Comparison of ENCODE assay signal across 10 cellular contexts in the genomic region with DNA sequence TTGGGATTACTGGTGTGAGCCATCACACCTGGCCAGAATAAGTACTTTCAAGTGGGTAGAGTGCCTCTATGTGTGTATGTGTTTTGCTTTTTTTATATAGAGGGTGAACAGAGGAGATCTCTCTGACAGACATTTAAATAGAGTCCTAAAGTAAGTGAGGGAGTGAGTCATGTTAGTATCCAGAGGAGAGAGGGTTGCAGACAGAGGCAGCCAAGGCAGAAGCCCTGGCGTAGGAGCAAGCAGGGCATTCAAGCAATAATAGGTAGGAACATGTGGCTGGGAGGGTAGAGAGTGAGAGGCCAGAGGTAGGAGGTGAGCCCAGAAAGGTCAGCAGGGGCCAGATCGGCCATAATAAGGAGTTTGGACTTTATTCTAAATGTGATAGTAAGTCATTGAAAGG. TPM values are rescaled to one million over a fixed set of nuclear protein-coding genes. Genes with fewer than 3 reads are reported as not detected.
A peak's percentile ranks its signal among the peaks of the same experiment; 100 is the strongest.
DNase-seq lines count a peak whose midpoint lies in the region; ATAC-seq and TF ChIP-seq lines count a peak whose summit lies in the region.
"Had no signal": no experiment of that assay in that cellular context is flagged by ENCODE, and none has a peak within 500 bp of the region (broad histone marks: within the 10 kb centered on the region; RNA-seq: fewer than 3 reads in every experiment).

No MANE protein-coding gene starts in this region.

- 54 to 87% (median 57%) methylated on average over 2 of the region's 2 CpGs for WGBS in psoas muscle, 3 donors

- H3K27ac ChIP-seq in psoas muscle = peak overlapping the region; percentile 63

- peak; percentile 82 for ATAC-seq in SK-N-SH treated with all-trans-retinoic acid at 6 μM for 48 hours
- ATAC-seq in psoas muscle = peak; percentile 81 to 92 (median 88)
- no peak for ATAC-seq in HG03457 (IDR thresholded peaks at IDR 0.05; ENCODE audit: unreplicated experiment)

- H3K4me1 ChIP-seq in psoas muscle = peaks cover 26% of the 10 kb centered on the region

- H3K27me3 ChIP-seq in psoas muscle (ENCODE audit: insufficient read depth in 3 of 3, low read length in 2 of 3) = no peaks in the 10 kb centered on the region

- TF ChIP-seq CTCF in foreskin fibroblast (IDR thresholded peaks at IDR 0.05; ENCODE audit: low read depth, low read length) (no peak), psoas muscle (IDR thresholded peaks at IDR 0.05) (no peak)

- intact Hi-C loops in psoas muscle (cut with DNase I) = loop anchor here in 1 of 2 donors (10.0 kb wide), 1 partner anchor 64 kb away; no protein-coding TSS in a partner anchor

- H3K4me3 ChIP-seq in foreskin fibroblast (ENCODE audit: low read depth in 1 of 2, low read length in 2 of 2) = no peak overlapping the region
- no peak overlapping the region for H3K4me3 ChIP-seq in psoas muscle

- DNase-seq in EL (peak; percentile 59), foreskin fibroblast (peak; percentile 29 to 63), psoas muscle (no peak), SW480 (ENCODE audit: low spot score) (no peak), NCI-H1694 treated with DMSO at 0.1 percent for 48 hours (lab: John Stamatoyannopoulos, UW) (no peak), inferior parietal cortex (ENCODE audit: extremely low spot score) (no peak)
- DNase-seq: activated B cell treated with CpG ODN at 0.5 μM for 24 hours, NCI-H187 treated with DMSO at 0.1 percent for 48 hours had no signal

- H3K36me3 ChIP-seq in psoas muscle (ENCODE audit: insufficient read depth in 1 of 2, low read depth in 1 of 2) = peaks cover 0 to 14% of the 10 kb centered on the region in 2 donors

- no peaks in the 10 kb centered on the region for H3K9me3 ChIP-seq in psoas muscle

TF ChIP-seq in SK-N-SH treated with all-trans-retinoic acid at 6 μM for 48 hours, 23 proteins besides CTCF, POLR2A, EP300 and RAD21:
- TF ChIP-seq CSDC2 (CRISPR knock-in tag; IDR thresholded peaks at IDR 0.05) (no peak), ZNF8 (CRISPR knock-in tag; IDR thresholded peaks at IDR 0.05) (no peak), ISL1 (CRISPR knock-in tag; IDR thresholded peaks at IDR 0.05) (no peak), ZNF565 (CRISPR knock-in tag; conservative IDR thresholded peaks at IDR 0.05; ENCODE audit: low read depth) (no peak), ZFP3 (CRISPR knock-in tag; IDR thresholded peaks at IDR 0.05) (no peak), BACH2 (CRISPR knock-in tag; IDR thresholded peaks at IDR 0.05; ENCODE audit: borderline replicate concordance) (no peak), ZFP30 (CRISPR knock-in tag; IDR thresholded peaks at IDR 0.05) (no peak), TCF4 (CRISPR knock-in tag; IDR thresholded peaks at IDR 0.05; ENCODE audit: borderline replicate concordance) (no peak), ZNF70 (CRISPR knock-in tag; IDR thresholded peaks at IDR 0.05) (no peak)
- TF ChIP-seq, protein P1, sequence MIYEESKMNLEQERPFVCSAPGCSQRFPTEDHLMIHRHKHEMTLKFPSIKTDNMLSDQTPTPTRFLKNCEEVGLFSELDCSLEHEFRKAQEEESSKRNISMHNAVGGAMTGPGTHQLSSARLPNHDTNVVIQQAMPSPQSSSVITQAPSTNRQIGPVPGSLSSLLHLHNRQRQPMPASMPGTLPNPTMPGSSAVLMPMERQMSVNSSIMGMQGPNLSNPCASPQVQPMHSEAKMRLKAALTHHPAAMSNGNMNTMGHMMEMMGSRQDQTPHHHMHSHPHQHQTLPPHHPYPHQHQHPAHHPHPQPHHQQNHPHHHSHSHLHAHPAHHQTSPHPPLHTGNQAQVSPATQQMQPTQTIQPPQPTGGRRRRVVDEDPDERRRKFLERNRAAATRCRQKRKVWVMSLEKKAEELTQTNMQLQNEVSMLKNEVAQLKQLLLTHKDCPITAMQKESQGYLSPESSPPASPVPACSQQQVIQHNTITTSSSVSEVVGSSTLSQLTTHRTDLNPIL (CRISPR knock-in tag; IDR thresholded peaks at IDR 0.05; ENCODE audit: low read depth) = no peak
- TF ChIP-seq, protein P2, sequence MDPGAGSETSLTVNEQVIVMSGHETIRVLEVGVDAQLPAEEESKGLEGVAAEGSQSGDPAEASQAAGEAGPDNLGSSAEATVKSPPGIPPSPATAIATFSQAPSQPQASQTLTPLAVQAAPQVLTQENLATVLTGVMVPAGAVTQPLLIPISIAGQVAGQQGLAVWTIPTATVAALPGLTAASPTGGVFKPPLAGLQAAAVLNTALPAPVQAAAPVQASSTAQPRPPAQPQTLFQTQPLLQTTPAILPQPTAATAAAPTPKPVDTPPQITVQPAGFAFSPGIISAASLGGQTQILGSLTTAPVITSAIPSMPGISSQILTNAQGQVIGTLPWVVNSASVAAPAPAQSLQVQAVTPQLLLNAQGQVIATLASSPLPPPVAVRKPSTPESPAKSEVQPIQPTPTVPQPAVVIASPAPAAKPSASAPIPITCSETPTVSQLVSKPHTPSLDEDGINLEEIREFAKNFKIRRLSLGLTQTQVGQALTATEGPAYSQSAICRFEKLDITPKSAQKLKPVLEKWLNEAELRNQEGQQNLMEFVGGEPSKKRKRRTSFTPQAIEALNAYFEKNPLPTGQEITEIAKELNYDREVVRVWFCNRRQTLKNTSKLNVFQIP (CRISPR knock-in tag; IDR thresholded peaks at IDR 0.05; ENCODE audit: borderline replicate concordance, low read depth) = no peak

RNA-seq across cellular contexts. Expression of a gene that starts 48.9 kb away (rescaled TPM):
- 10 to 100 TPM; 57.7 to 97.9 (median 68.4) TPM for total RNA-seq in psoas muscle
- 10 to 100 TPM; 32.1 to 95.7 (median 58.6) TPM for polyA plus RNA-seq in psoas muscle

Comparison
In these comparisons a context has a peak if more than half of its experiments do, and no peak if none do; other contexts are left out.
1. DNase-seq: peak in EL (single experiment) and foreskin fibroblast (2 of 2); none in psoas muscle (0 of 2), SW480 (single experiment), NCI-H1694 treated with DMSO at 0.1 percent for 48 hours (single experiment) and inferior parietal cortex (single experiment).